ENCODE assay signal across 9 cellular contexts in genomic region chr19:48364564-48365363, GRCh38. TPM values are rescaled to one million over a fixed set of nuclear protein-coding genes. Genes with fewer than 3 reads are reported as not detected.
A peak's percentile ranks its signal among the peaks of the same experiment; 100 is the strongest.
DNase-seq lines count a peak whose midpoint lies in the region; ATAC-seq and TF ChIP-seq lines count a peak whose summit lies in the region.
"Had no signal": no experiment of that assay in that cellular context is flagged by ENCODE, and none has a peak within 500 bp of the region (broad histone marks: within the 10 kb centered on the region; RNA-seq: fewer than 3 reads in every experiment).

No MANE protein-coding gene starts in this region.

- ATAC-seq in lung (ENCODE audit: insufficient read depth, low FRiP score): no peak
- ATAC-seq in upper lobe of left lung (ENCODE audit: low FRiP score in 2 of 2): no peak
- ATAC-seq in HG03280 (IDR thresholded peaks at IDR 0.05; ENCODE audit: unreplicated experiment): no peak
- ATAC-seq in HG02840 (IDR thresholded peaks at IDR 0.05; ENCODE audit: low FRiP score, unreplicated experiment): no peak

- peaks cover 6% of the 10 kb centered on the region for H3K4me1 Mint-ChIP-seq in activated naive CD4-positive, alpha-beta T cell treated with anti-CD3 and anti-CD28 coated beads, Interleukin-2, amount 50 U/mL, for 24 hours

- no peak for TF ChIP-seq POLR2A in upper lobe of left lung (IDR thresholded peaks at IDR 0.05)

- no peak overlapping the region for H3K27ac Mint-ChIP-seq in activated naive CD4-positive, alpha-beta T cell treated with anti-CD3 and anti-CD28 coated beads, Interleukin-2, amount 50 U/mL, for 24 hours

- H3K9me3 ChIP-seq in lung (ENCODE audit: control insufficient read depth in 2 of 2, insufficient read depth in 1 of 2, low read length in 1 of 2): no peaks in the 10 kb centered on the region
- H3K9me3 ChIP-seq in upper lobe of left lung: no peaks in the 10 kb centered on the region

- H3K4me3 Mint-ChIP-seq in activated naive CD4-positive, alpha-beta T cell treated with anti-CD3 and anti-CD28 coated beads, Interleukin-2, amount 50 U/mL, for 24 hours: peak overlapping the region; percentile 96

- no peaks in the 10 kb centered on the region for H3K27me3 Mint-ChIP-seq in activated naive CD4-positive, alpha-beta T cell treated with anti-CD3 and anti-CD28 coated beads, Interleukin-2, amount 50 U/mL, for 24 hours

- no peaks in the 10 kb centered on the region for H3K36me3 Mint-ChIP-seq in activated naive CD4-positive, alpha-beta T cell treated with anti-CD3 and anti-CD28 coated beads, Interleukin-2, amount 50 U/mL, for 24 hours

- H3K27ac ChIP-seq in lung (ENCODE audit: low read depth in 1 of 2, low read length in 1 of 2) (peak overlapping the region; percentile 49 to 69), upper lobe of left lung (peak overlapping the region; percentile 87 to 95 (median 92))

- H3K27me3 ChIP-seq in lung (ENCODE audit: control insufficient read depth, insufficient read depth): no peaks in the 10 kb centered on the region
- H3K27me3 ChIP-seq in upper lobe of left lung: no peaks in the 10 kb centered on the region

- H3K4me1 ChIP-seq in lung (ENCODE audit: control insufficient read depth in 2 of 2, insufficient read depth in 2 of 2, low read length in 2 of 2) (peaks cover 2 to 3% of the 10 kb centered on the region in 2 donors), upper lobe of left lung (peaks cover 5 to 16% (median 11%) of the 10 kb centered on the region in 4 donors)

- no peaks in the 10 kb centered on the region for H3K36me3 ChIP-seq in lung (ENCODE audit: control insufficient read depth in 2 of 2, insufficient read depth in 2 of 2, low read length in 2 of 2)
- H3K36me3 ChIP-seq in upper lobe of left lung: peaks cover 0 to 3% (median 0%) of the 10 kb centered on the region in 4 donors

- WGBS in lung, 2 donors: 52 to 53% methylated on average over 12 of the region's 12 CpGs
- WGBS in upper lobe of left lung, 2 donors: 62 to 87% methylated on average over 7 to 11 of the region's 12 CpGs

- DNase-seq in activated naive CD4-positive, alpha-beta T cell treated with anti-CD3 and anti-CD28 coated beads, Interleukin-2, amount 50 U/mL, for 16 hours: no peak
- DNase-seq in astrocyte of the cerebellum (ENCODE audit: low read depth) (no peak), lung (ENCODE audit: low spot score) (no peak), upper lobe of left lung (no peak), NCI-H2029 treated with DMSO at 0.1 percent for 48 hours (lab: John Stamatoyannopoulos, UW) (no peak)

- TF ChIP-seq EP300 in upper lobe of left lung (IDR thresholded peaks at IDR 0.05): no peak

- in situ Hi-C loops in astrocyte of the cerebellum (cut with HindIII; ENCODE audit: low sequenced_read_pairs): no loop called here

- H3K9me3 Mint-ChIP-seq in activated naive CD4-positive, alpha-beta T cell treated with anti-CD3 and anti-CD28 coated beads, Interleukin-2, amount 50 U/mL, for 24 hours: no peaks in the 10 kb centered on the region

- peak overlapping the region; percentile 61 for H3K4me3 ChIP-seq in astrocyte of the cerebellum (ENCODE audit: low read depth, low read length)
- H3K4me3 ChIP-seq in lung: peak overlapping the region; percentile 16
- peak overlapping the region in 3 of 4 donors; percentile 49 to 77 (median 61) for H3K4me3 ChIP-seq in upper lobe of left lung

- no peak for TF ChIP-seq CTCF in astrocyte of the cerebellum (IDR thresholded peaks at IDR 0.05; ENCODE audit: low read depth, low read length, missing control alignments)
- TF ChIP-seq CTCF in lung (IDR thresholded peaks at IDR 0.05; ENCODE audit: control extremely low read depth, extremely low read depth): no peak
- TF ChIP-seq CTCF in upper lobe of left lung (IDR thresholded peaks at IDR 0.05): no peak

RNA-seq across cellular contexts. Expression of gene SYNGR4, which starts 0.6 kb away (rescaled TPM):
- total RNA-seq in lung (not detected), upper lobe of left lung (not detected)
- not detected for polyA plus RNA-seq in lung
- total RNA-seq: Daoy had no signal

RNA-seq across cellular contexts. Expression of gene TMEM143, which starts 1.0 kb away (rescaled TPM):
- 10 to 100 TPM; 10.9 to 12.3 TPM for total RNA-seq in lung
- polyA plus RNA-seq in lung: 1 to 10 TPM; 4.1 to 7.6 TPM
- 10 to 100 TPM in 4 of 6 donors, 1 to 10 TPM in 2; 4.7 to 34.6 (median 16.6) TPM for total RNA-seq in upper lobe of left lung

RNA-seq across cellular contexts. Expression of gene KDELR1, which starts 26.6 kb away (rescaled TPM):
- total RNA-seq in lung (100 to 1,000 TPM; 101 to 142 TPM), upper lobe of left lung (100 to 1,000 TPM in 2 of 6 donors, 10 to 100 TPM in 4; 44.6 to 141 (median 96.8) TPM)
- 100 to 1,000 TPM; 108 to 156 TPM for polyA plus RNA-seq in lung

RNA-seq across cellular contexts. Expression of gene GRIN2D, which starts 28.7 kb away (rescaled TPM):
- 1 to 10 TPM in 1 of 2 donors, under 1 TPM in 1; 0.54 to 1.0 TPM for total RNA-seq in lung
- under 1 TPM; 0.26 to 0.32 TPM for polyA plus RNA-seq in lung
- total RNA-seq in upper lobe of left lung: 1 to 10 TPM in 2 of 6 donors, under 1 TPM in 4; 0.15 to 1.4 (median 0.57) TPM
- total RNA-seq: Daoy had no signal

RNA-seq across cellular contexts. Expression of gene EMP3, which starts 39.4 kb away (rescaled TPM):
- total RNA-seq in lung (100 to 1,000 TPM in 1 of 2 donors, 10 to 100 TPM in 1; 36.9 to 189 TPM), upper lobe of left lung (100 to 1,000 TPM in 2 of 6 donors, 10 to 100 TPM in 4; 38.8 to 173 (median 75.1) TPM)
- 100 to 1,000 TPM; 256 to 276 TPM for polyA plus RNA-seq in lung
